1 cellular context compared by ENCODE assay signal in genomic region chr4:153683763-153684181, GRCh38.
TF ChIP-seq lines count a peak whose summit lies in the region.

No MANE protein-coding gene starts in this region.

TF ChIP-seq in WTC11, 78 proteins besides CTCF, POLR2A, EP300 and RAD21 (continued from another document):
- TF ChIP-seq, protein P1, sequence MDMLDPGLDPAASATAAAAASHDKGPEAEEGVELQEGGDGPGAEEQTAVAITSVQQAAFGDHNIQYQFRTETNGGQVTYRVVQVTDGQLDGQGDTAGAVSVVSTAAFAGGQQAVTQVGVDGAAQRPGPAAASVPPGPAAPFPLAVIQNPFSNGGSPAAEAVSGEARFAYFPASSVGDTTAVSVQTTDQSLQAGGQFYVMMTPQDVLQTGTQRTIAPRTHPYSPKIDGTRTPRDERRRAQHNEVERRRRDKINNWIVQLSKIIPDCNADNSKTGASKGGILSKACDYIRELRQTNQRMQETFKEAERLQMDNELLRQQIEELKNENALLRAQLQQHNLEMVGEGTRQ (CRISPR knock-in tag; IDR thresholded peaks at IDR 0.05), result peak; percentile 47; the same call in 1 of the 2 replicates
- TF ChIP-seq ZBTB21 (CRISPR knock-in tag; IDR thresholded peaks at IDR 0.05; ENCODE audit: borderline replicate concordance), result no peak
- TF ChIP-seq ZMAT4 (CRISPR knock-in tag; IDR thresholded peaks at IDR 0.05), result no peak
- no peak for TF ChIP-seq SMAD4 (CRISPR knock-in tag; IDR thresholded peaks at IDR 0.05)
- TF ChIP-seq, protein P2, sequence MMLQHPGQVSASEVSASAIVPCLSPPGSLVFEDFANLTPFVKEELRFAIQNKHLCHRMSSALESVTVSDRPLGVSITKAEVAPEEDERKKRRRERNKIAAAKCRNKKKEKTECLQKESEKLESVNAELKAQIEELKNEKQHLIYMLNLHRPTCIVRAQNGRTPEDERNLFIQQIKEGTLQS (CRISPR knock-in tag; conservative IDR thresholded peaks at IDR 0.05), result no peak
- no peak for TF ChIP-seq IRF1 (CRISPR knock-in tag; IDR thresholded peaks at IDR 0.05)
- no peak for TF ChIP-seq FOXP4 (CRISPR knock-in tag; IDR thresholded peaks at IDR 0.05)
- TF ChIP-seq, protein P3, sequence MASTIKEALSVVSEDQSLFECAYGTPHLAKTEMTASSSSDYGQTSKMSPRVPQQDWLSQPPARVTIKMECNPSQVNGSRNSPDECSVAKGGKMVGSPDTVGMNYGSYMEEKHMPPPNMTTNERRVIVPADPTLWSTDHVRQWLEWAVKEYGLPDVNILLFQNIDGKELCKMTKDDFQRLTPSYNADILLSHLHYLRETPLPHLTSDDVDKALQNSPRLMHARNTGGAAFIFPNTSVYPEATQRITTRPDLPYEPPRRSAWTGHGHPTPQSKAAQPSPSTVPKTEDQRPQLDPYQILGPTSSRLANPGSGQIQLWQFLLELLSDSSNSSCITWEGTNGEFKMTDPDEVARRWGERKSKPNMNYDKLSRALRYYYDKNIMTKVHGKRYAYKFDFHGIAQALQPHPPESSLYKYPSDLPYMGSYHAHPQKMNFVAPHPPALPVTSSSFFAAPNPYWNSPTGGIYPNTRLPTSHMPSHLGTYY (CRISPR knock-in tag; IDR thresholded peaks at IDR 0.05), result no peak
- TF ChIP-seq SOX15 (CRISPR knock-in tag; IDR thresholded peaks at IDR 0.05), result no peak
- no peak for TF ChIP-seq FOXK1 (CRISPR knock-in tag; IDR thresholded peaks at IDR 0.05)
- TF ChIP-seq NR1H2 (CRISPR knock-in tag; IDR thresholded peaks at IDR 0.05), result no peak
- peak; percentile 81; the same call in 1 of the 2 replicates for TF ChIP-seq NFE2L1 (CRISPR knock-in tag; IDR thresholded peaks at IDR 0.05)
- TF ChIP-seq, protein P4, sequence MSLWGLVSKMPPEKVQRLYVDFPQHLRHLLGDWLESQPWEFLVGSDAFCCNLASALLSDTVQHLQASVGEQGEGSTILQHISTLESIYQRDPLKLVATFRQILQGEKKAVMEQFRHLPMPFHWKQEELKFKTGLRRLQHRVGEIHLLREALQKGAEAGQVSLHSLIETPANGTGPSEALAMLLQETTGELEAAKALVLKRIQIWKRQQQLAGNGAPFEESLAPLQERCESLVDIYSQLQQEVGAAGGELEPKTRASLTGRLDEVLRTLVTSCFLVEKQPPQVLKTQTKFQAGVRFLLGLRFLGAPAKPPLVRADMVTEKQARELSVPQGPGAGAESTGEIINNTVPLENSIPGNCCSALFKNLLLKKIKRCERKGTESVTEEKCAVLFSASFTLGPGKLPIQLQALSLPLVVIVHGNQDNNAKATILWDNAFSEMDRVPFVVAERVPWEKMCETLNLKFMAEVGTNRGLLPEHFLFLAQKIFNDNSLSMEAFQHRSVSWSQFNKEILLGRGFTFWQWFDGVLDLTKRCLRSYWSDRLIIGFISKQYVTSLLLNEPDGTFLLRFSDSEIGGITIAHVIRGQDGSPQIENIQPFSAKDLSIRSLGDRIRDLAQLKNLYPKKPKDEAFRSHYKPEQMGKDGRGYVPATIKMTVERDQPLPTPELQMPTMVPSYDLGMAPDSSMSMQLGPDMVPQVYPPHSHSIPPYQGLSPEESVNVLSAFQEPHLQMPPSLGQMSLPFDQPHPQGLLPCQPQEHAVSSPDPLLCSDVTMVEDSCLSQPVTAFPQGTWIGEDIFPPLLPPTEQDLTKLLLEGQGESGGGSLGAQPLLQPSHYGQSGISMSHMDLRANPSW (CRISPR knock-in tag; conservative IDR thresholded peaks at IDR 0.05; ENCODE audit: low read depth), result no peak
- TF ChIP-seq, protein P5, sequence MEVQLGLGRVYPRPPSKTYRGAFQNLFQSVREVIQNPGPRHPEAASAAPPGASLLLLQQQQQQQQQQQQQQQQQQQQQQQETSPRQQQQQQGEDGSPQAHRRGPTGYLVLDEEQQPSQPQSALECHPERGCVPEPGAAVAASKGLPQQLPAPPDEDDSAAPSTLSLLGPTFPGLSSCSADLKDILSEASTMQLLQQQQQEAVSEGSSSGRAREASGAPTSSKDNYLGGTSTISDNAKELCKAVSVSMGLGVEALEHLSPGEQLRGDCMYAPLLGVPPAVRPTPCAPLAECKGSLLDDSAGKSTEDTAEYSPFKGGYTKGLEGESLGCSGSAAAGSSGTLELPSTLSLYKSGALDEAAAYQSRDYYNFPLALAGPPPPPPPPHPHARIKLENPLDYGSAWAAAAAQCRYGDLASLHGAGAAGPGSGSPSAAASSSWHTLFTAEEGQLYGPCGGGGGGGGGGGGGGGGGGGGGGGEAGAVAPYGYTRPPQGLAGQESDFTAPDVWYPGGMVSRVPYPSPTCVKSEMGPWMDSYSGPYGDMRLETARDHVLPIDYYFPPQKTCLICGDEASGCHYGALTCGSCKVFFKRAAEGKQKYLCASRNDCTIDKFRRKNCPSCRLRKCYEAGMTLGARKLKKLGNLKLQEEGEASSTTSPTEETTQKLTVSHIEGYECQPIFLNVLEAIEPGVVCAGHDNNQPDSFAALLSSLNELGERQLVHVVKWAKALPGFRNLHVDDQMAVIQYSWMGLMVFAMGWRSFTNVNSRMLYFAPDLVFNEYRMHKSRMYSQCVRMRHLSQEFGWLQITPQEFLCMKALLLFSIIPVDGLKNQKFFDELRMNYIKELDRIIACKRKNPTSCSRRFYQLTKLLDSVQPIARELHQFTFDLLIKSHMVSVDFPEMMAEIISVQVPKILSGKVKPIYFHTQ (CRISPR knock-in tag; IDR thresholded peaks at IDR 0.05), result no peak
- peak; percentile 86; the same call in 1 of the 2 replicates for TF ChIP-seq ZNF121 (CRISPR knock-in tag; IDR thresholded peaks at IDR 0.05)
- TF ChIP-seq PREB (CRISPR knock-in tag; IDR thresholded peaks at IDR 0.05; ENCODE audit: borderline replicate concordance), result no peak
- no peak for TF ChIP-seq CBFB (CRISPR knock-in tag; IDR thresholded peaks at IDR 0.05; ENCODE audit: low read depth)
- TF ChIP-seq, protein P6, sequence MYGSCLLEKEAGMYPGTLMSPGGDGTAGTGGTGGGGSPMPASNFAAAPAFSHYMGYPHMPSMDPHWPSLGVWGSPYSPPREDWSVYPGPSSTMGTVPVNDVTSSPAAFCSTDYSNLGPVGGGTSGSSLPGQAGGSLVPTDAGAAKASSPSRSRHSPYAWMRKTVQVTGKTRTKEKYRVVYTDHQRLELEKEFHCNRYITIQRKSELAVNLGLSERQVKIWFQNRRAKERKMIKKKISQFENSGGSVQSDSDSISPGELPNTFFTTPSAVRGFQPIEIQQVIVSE (CRISPR knock-in tag; IDR thresholded peaks at IDR 0.05; ENCODE audit: borderline replicate concordance), result no peak
- TF ChIP-seq PRDM15 (CRISPR knock-in tag; IDR thresholded peaks at IDR 0.05), result no peak
- no peak; the same call in 1 of the 2 replicates for TF ChIP-seq NR2C2 (CRISPR knock-in tag; IDR thresholded peaks at IDR 0.05)
- TF ChIP-seq TCF7 (CRISPR knock-in tag; IDR thresholded peaks at IDR 0.05; ENCODE audit: low read depth), result 0 out of 2 replicates have a peak, but pooled peaks have one; percentile 21
- TF ChIP-seq NFYB (CRISPR knock-in tag; conservative IDR thresholded peaks at IDR 0.05; ENCODE audit: low read depth), result no peak
- no peak for TF ChIP-seq JAZF1 (CRISPR knock-in tag; IDR thresholded peaks at IDR 0.05)
- no peak for TF ChIP-seq ELF4 (CRISPR knock-in tag; IDR thresholded peaks at IDR 0.05; ENCODE audit: low read depth)
- TF ChIP-seq EMX1 (CRISPR knock-in tag; IDR thresholded peaks at IDR 0.05), result no peak
- no peak for TF ChIP-seq PRRX2 (CRISPR knock-in tag; IDR thresholded peaks at IDR 0.05)
- no peak for TF ChIP-seq TEAD4 (CRISPR knock-in tag; IDR thresholded peaks at IDR 0.05)
- TF ChIP-seq E2F4 (CRISPR knock-in tag; IDR thresholded peaks at IDR 0.05; ENCODE audit: borderline replicate concordance, low read depth), result no peak
- no peak for TF ChIP-seq OVOL2 (CRISPR knock-in tag; IDR thresholded peaks at IDR 0.05; ENCODE audit: borderline replicate concordance)
TF ChIP-seq in WTC11: peak in this region for 17.
